Comparison of ENCODE assay signal across 8 cellular contexts in the genomic region with DNA sequence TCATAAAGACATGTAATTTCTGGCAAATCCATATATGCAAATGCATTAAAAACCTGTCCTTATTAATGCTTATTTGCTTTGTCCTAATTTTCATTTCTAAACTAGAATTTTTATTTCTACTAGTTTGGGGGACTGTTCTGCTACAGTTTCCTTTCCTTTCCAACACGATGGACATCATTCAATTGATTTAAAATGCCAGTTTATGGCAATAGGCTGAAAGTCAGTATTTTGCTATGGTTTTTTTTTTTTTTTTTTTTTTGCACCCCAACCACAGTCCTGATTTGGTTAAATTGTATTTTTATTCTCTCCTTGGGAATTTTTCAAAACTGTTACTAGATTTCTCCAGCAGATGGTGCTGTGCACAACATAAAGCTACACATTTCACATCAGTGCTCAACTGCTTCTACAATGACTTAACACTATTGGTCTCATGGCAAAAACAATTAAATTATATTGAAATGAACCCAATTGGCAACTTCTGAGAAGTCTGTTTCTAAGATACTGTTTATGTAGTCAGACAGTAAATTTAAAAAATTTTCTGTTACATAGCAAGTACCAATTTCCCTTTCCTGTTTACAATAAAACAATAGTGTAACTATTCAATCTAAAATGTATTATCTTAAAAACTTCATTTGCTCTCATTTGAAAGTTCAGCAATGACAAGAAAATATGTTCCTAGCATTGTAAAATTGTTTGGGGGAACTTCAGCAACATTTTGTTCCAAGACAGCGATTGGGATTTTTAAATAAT.
DNase-seq lines count a peak whose midpoint lies in the region; ATAC-seq, FAIRE-seq and TF ChIP-seq lines count a peak whose summit lies in the region.

No MANE protein-coding gene starts in this region.

- H3K9me3 ChIP-seq in DOHH2 (ENCODE audit: control insufficient read depth, insufficient read depth, low read length) (no peaks in the 10 kb centered on the region), HCT116 (ENCODE audit: control insufficient read depth in 1 of 2, insufficient read depth in 1 of 2, low read depth in 1 of 2, low read length in 2 of 2) (no peaks in the 10 kb centered on the region), keratinocyte (ENCODE audit: control insufficient read depth, low read depth, low read length) (no peaks in the 10 kb centered on the region), tibial nerve (no peaks in the 10 kb centered on the region)

- TF ChIP-seq CTCF in DOHH2 (IDR thresholded peaks at IDR 0.05; ENCODE audit: low read depth, low read length, poor library complexity, severe bottlenecking) (peak; percentile 72), HCT116 (IDR thresholded peaks at IDR 0.05 in 2 of 3, conservative IDR thresholded peaks at IDR 0.05 in 1 of 3; ENCODE audit: borderline replicate concordance in 1 of 3, insufficient read depth in 1 of 3, low read depth in 2 of 3, low read length in 2 of 3) (peak; percentile 48 to 66 (median 65); a peak in 5 of 6 replicates), bronchial epithelial cell (IDR thresholded peaks at IDR 0.05; ENCODE audit: insufficient read depth, low read length, severe bottlenecking) (peak; percentile 50), keratinocyte (optimal IDR thresholded peaks at IDR 0.05 in 1 of 3, IDR thresholded peaks at IDR 0.05 in 1 of 3, conservative IDR thresholded peaks at IDR 0.05 in 1 of 3; ENCODE audit: extremely low read depth in 1 of 3, insufficient read depth in 2 of 3, low read length in 3 of 3) (peak in 2 of 3 experiments; percentile 29 to 31), tibial nerve (IDR thresholded peaks at IDR 0.05) (peak; percentile 36 to 70 (median 54))

- H3K9me1 ChIP-seq in keratinocyte (ENCODE audit: control insufficient read depth, extremely low read depth, insufficient read depth, low read length) = no peaks in the 10 kb centered on the region

- H2AFZ ChIP-seq in HCT116 (ENCODE audit: low read depth, low read length, poor library complexity, severe bottlenecking) = no peak overlapping the region
- no peak overlapping the region for H2AFZ ChIP-seq in keratinocyte (ENCODE audit: control insufficient read depth, low read length)

- TF ChIP-seq EP300 in tibial nerve (IDR thresholded peaks at IDR 0.05) = no peak

- H3K4me2 ChIP-seq in DOHH2 (ENCODE audit: low read length) (no peak overlapping the region), HCT116 (ENCODE audit: low read length) (no peak overlapping the region), keratinocyte (ENCODE audit: control insufficient read depth, extremely low read depth, insufficient read depth, low read depth, low read length) (no peak overlapping the region)

- RAD21 ChIA-PET in HCT116 (lab: Charles Lee; ENCODE audit: low non-redundant PET in 1 of 2, low total read pairs in 2 of 2, uncharacterized antibody in 2 of 2, unreplicated experiment in 2 of 2) = interaction anchor here in 1 of 2 experiments (0.6 to 1.2 kb wide), 3 partner anchors 106 to 162 kb away, joined by 3 to 4 read pairs (median 3); no protein-coding TSS in a partner anchor

- H3K9ac ChIP-seq in HCT116 (ENCODE audit: low read length) = no peak overlapping the region
- no peak overlapping the region for H3K9ac ChIP-seq in keratinocyte (ENCODE audit: control insufficient read depth, extremely low read depth, insufficient read depth, low read length)

- CTCF ChIA-PET in HCT116 (lab: Charles Lee) = interaction anchor here (0.7 to 5.1 kb wide), 20 partner anchors 8 to 843 kb away, joined by 3 to 35 read pairs (median 4); no protein-coding TSS in a partner anchor

- peak; percentile 39 for DNase-seq in HCT116 (ENCODE audit: low read depth, low spot score)
- peak; percentile 41 for DNase-seq in NCI-H748 (lab: John Stamatoyannopoulos, UW; ENCODE audit: unreplicated experiment)
- DNase-seq in bronchial epithelial cell (ENCODE audit: low read depth) = peak; percentile 47
- DNase-seq in keratinocyte (ENCODE audit: low read depth, low spot score) = no peak
- peak in 1 of 2 donors; percentile 46 for DNase-seq in tibial nerve (ENCODE audit: low spot score in 2 of 2)
- no peak for DNase-seq in activated naive CD8-positive, alpha-beta T cell treated with anti-CD3 and anti-CD28 coated beads, Interleukin-2, amount 50 U/mL, for 24 hours
- DNase-seq in stimulated activated effector memory CD8-positive, alpha-beta T cell treated with anti-CD3 and anti-CD28 coated beads, Interleukin-12 subunit alpha, Interleukin-12 subunit beta, amount 100 ng/mL, for 72 hours (ENCODE audit: low spot score in 2 of 2) = no peak

- H3K9me3 Mint-ChIP-seq in activated naive CD8-positive, alpha-beta T cell treated with anti-CD3 and anti-CD28 coated beads, Interleukin-2, amount 50 U/mL, for 24 hours = no peaks in the 10 kb centered on the region
- H3K9me3 Mint-ChIP-seq in stimulated activated effector memory CD8-positive, alpha-beta T cell treated with anti-CD3 and anti-CD28 coated beads, Interleukin-12 subunit alpha, Interleukin-12 subunit beta, amount 100 ng/mL, for 72 hours = no peaks in the 10 kb centered on the region

- H3K79me2 ChIP-seq in DOHH2 (ENCODE audit: control insufficient read depth, low read length) (no peaks in the 10 kb centered on the region), HCT116 (ENCODE audit: insufficient read depth, low read length) (no peaks in the 10 kb centered on the region), keratinocyte (ENCODE audit: control insufficient read depth, insufficient read depth, low read length) (no peaks in the 10 kb centered on the region)

- H3K4me1 ChIP-seq in DOHH2 (ENCODE audit: control insufficient read depth, low read length) (no peaks in the 10 kb centered on the region), HCT116 (ENCODE audit: control insufficient read depth in 1 of 2, insufficient read depth in 2 of 2, low read length in 2 of 2) (peaks cover 0 to 4% of the 10 kb centered on the region in 2 experiments; a peak in 1 of 4 replicates), keratinocyte (ENCODE audit: control insufficient read depth, extremely low read depth, insufficient read depth, low read length) (no peaks in the 10 kb centered on the region), tibial nerve (peaks cover 0 to 26% (median 2%) of the 10 kb centered on the region in 4 donors)

- TF ChIP-seq POLR2A in HCT116 (IDR thresholded peaks at IDR 0.05; ENCODE audit: borderline replicate concordance, extremely low read depth, insufficient read depth, insufficient read length) (no peak), tibial nerve (IDR thresholded peaks at IDR 0.05) (no peak)

- no peak overlapping the region for H3K4me3 Mint-ChIP-seq in activated naive CD8-positive, alpha-beta T cell treated with anti-CD3 and anti-CD28 coated beads, Interleukin-2, amount 50 U/mL, for 24 hours
- H3K4me3 Mint-ChIP-seq in stimulated activated effector memory CD8-positive, alpha-beta T cell treated with anti-CD3 and anti-CD28 coated beads, Interleukin-12 subunit alpha, Interleukin-12 subunit beta, amount 100 ng/mL, for 72 hours = no peak overlapping the region

- peak; percentile 76 for TF ChIP-seq RAD21 in HCT116 (IDR thresholded peaks at IDR 0.05; ENCODE audit: low read depth)

- no peaks in the 10 kb centered on the region for H3K4me1 Mint-ChIP-seq in activated naive CD8-positive, alpha-beta T cell treated with anti-CD3 and anti-CD28 coated beads, Interleukin-2, amount 50 U/mL, for 24 hours
- H3K4me1 Mint-ChIP-seq in stimulated activated effector memory CD8-positive, alpha-beta T cell treated with anti-CD3 and anti-CD28 coated beads, Interleukin-12 subunit alpha, Interleukin-12 subunit beta, amount 100 ng/mL, for 72 hours = no peaks in the 10 kb centered on the region

- no peak overlapping the region for H3K27ac Mint-ChIP-seq in activated naive CD8-positive, alpha-beta T cell treated with anti-CD3 and anti-CD28 coated beads, Interleukin-2, amount 50 U/mL, for 24 hours
- H3K27ac Mint-ChIP-seq in stimulated activated effector memory CD8-positive, alpha-beta T cell treated with anti-CD3 and anti-CD28 coated beads, Interleukin-12 subunit alpha, Interleukin-12 subunit beta, amount 100 ng/mL, for 72 hours = no peak overlapping the region

- H4K20me1 ChIP-seq in DOHH2 (ENCODE audit: control insufficient read depth, insufficient read depth, low read depth, low read length) = no peaks in the 10 kb centered on the region
- no peaks in the 10 kb centered on the region for H4K20me1 ChIP-seq in HCT116 (ENCODE audit: insufficient read depth)
- H4K20me1 ChIP-seq in keratinocyte (ENCODE audit: control insufficient read depth, extremely low read depth, insufficient read depth, low read length) = no peaks in the 10 kb centered on the region

- ATAC-seq in HCT116 = peak; percentile 71
- no peak for ATAC-seq in activated naive CD8-positive, alpha-beta T cell treated with anti-CD3 and anti-CD28 coated beads, Interleukin-2, amount 50 U/mL, for 24 hours
- ATAC-seq in stimulated activated effector memory CD8-positive, alpha-beta T cell treated with anti-CD3 and anti-CD28 coated beads, Interleukin-12 subunit alpha, Interleukin-12 subunit beta, amount 100 ng/mL, for 72 hours = no peak

- intact Hi-C loops in HCT116 (cut with micrococcal nuclease) = loop anchor here (1.0 to 5.0 kb wide), 3 partner anchors 108 to 547 kb away; no protein-coding TSS in a partner anchor

- 38 to 45% methylated on average over 2 of the region's 2 CpGs for WGBS in tibial nerve, 2 donors

- no TSS peak for BruUV-seq in HCT116 (replicated peaks; lab: Mats Ljungman, UMichigan)

- no peaks in the 10 kb centered on the region for H3K36me3 Mint-ChIP-seq in activated naive CD8-positive, alpha-beta T cell treated with anti-CD3 and anti-CD28 coated beads, Interleukin-2, amount 50 U/mL, for 24 hours (ENCODE audit: low read depth)
- H3K36me3 Mint-ChIP-seq in stimulated activated effector memory CD8-positive, alpha-beta T cell treated with anti-CD3 and anti-CD28 coated beads, Interleukin-12 subunit alpha, Interleukin-12 subunit beta, amount 100 ng/mL, for 72 hours = peaks cover 26% of the 10 kb centered on the region

- H3K27ac ChIP-seq in DOHH2 (ENCODE audit: low read depth, low read length) (no peak overlapping the region), HCT116 (ENCODE audit: low read depth, low read length) (no peak overlapping the region), keratinocyte (ENCODE audit: control insufficient read depth, insufficient read depth, low read length) (no peak overlapping the region), tibial nerve (peak overlapping the region in 2 of 4 donors; percentile 2 to 51)

- H3K9me2 ChIP-seq in DOHH2 (replicated peaks; ENCODE audit: control insufficient read depth, low read length) (no peaks in the 10 kb centered on the region), HCT116 (ENCODE audit: insufficient read depth) (no peaks in the 10 kb centered on the region)

- H3K27me3 Mint-ChIP-seq in activated naive CD8-positive, alpha-beta T cell treated with anti-CD3 and anti-CD28 coated beads, Interleukin-2, amount 50 U/mL, for 24 hours = peaks cover 2% of the 10 kb centered on the region

- POLR2A ChIA-PET in HCT116 (lab: Charles Lee) = no interaction called here

- no peak for FAIRE-seq in bronchial epithelial cell (lab: Jason Lieb, UNC)
- FAIRE-seq in keratinocyte (lab: Jason Lieb, UNC) = no peak

- H3K36me3 ChIP-seq in DOHH2 (ENCODE audit: control insufficient read depth, low read length) (peaks cover 50% of the 10 kb centered on the region), HCT116 (ENCODE audit: control insufficient read depth in 1 of 2, insufficient read depth in 2 of 2, low read length in 2 of 2) (no peaks in the 10 kb centered on the region), bronchial epithelial cell (ENCODE audit: control insufficient read depth, insufficient read depth, low read length) (no peaks in the 10 kb centered on the region), keratinocyte (ENCODE audit: control insufficient read depth in 2 of 2, extremely low read depth in 1 of 2, insufficient read depth in 2 of 2, low read length in 2 of 2) (no peaks in the 10 kb centered on the region), tibial nerve (no peaks in the 10 kb centered on the region)

- H3K27me3 ChIP-seq in DOHH2 (ENCODE audit: control insufficient read depth, low read length) (no peaks in the 10 kb centered on the region), HCT116 (ENCODE audit: insufficient read depth, low read length) (no peaks in the 10 kb centered on the region), bronchial epithelial cell (ENCODE audit: control insufficient read depth, insufficient read depth, low read length) (no peaks in the 10 kb centered on the region), keratinocyte (ENCODE audit: control insufficient read depth, extremely low read depth, insufficient read depth, low read length) (no peaks in the 10 kb centered on the region), tibial nerve (no peaks in the 10 kb centered on the region)

- dilution Hi-C loops in keratinocyte (cut with MboI; ENCODE audit: extremely low pct_ligation_motif_present, low sequenced_read_pairs) = loop anchor here (25.0 kb wide), 2 partner anchors 112 to 337 kb away; no protein-coding TSS in a partner anchor

- no peak overlapping the region for H3K4me3 ChIP-seq in DOHH2 (ENCODE audit: low read length)
- H3K4me3 ChIP-seq in HCT116 (replicated peaks in 1 of 2; ENCODE audit: low read depth in 1 of 2, low read length in 2 of 2) = no peak overlapping the region
- no peak overlapping the region for H3K4me3 ChIP-seq in bronchial epithelial cell (ENCODE audit: low read depth, low read length)
- no peak overlapping the region for H3K4me3 ChIP-seq in keratinocyte (ENCODE audit: control insufficient read depth in 2 of 3, extremely low read depth in 1 of 3, insufficient read depth in 2 of 3, low read depth in 1 of 3, low read length in 3 of 3)
- H3K4me3 ChIP-seq in tibial nerve = no peak overlapping the region

- peaks cover 9% of the 10 kb centered on the region; the same call in 1 of the 2 replicates for H3F3A ChIP-seq in DOHH2 (ENCODE audit: control insufficient read depth, insufficient read depth)

Comparison
In these comparisons a context has a peak if more than half of its experiments do, and no peak if none do; other contexts are left out.
1. DNase-seq: peak in HCT116 (single experiment), NCI-H748 (single experiment) and bronchial epithelial cell (single experiment); none in keratinocyte (single experiment), activated naive CD8-positive, alpha-beta T cell treated with anti-CD3 and anti-CD28 coated beads, Interleukin-2, amount 50 U/mL, for 24 hours (single experiment) and stimulated activated effector memory CD8-positive, alpha-beta T cell treated with anti-CD3 and anti-CD28 coated beads, Interleukin-12 subunit alpha, Interleukin-12 subunit beta, amount 100 ng/mL, for 72 hours (0 of 2).
2. Peak in every context shown above with its lines, with median percentiles within 50 percentile points of each other: CTCF ChIP-seq.